9 cellular contexts compared by ENCODE assay signal in genomic region chr11:43736502-43737193, GRCh38. TPM values are rescaled to one million over a fixed set of nuclear protein-coding genes. Genes with fewer than 3 reads are reported as not detected.
DNase-seq lines count a peak whose midpoint lies in the region; ATAC-seq and TF ChIP-seq lines count a peak whose summit lies in the region.
"Had no signal": no experiment of that assay in that cellular context is flagged by ENCODE, and none has a peak within 500 bp of the region (broad histone marks: within the 10 kb centered on the region; RNA-seq: fewer than 3 reads in every experiment).

No MANE protein-coding gene starts in this region.

- peak overlapping the region; percentile 73 for H3K4me3 ChIP-seq in SK-N-MC
- no peak overlapping the region for H3K4me3 ChIP-seq in skeletal muscle cell (ENCODE audit: low read depth, low read length)

- no peak overlapping the region for H4K5ac ChIP-seq in H9 (ENCODE audit: insufficient read length, low read depth, low read length)

- no peak overlapping the region for H3K18ac ChIP-seq in H9 (ENCODE audit: insufficient read length, low read depth, low read length)

- H3K23ac ChIP-seq in H9 (ENCODE audit: insufficient read length, low read depth, low read length): no peak overlapping the region

- H3K27me3 Mint-ChIP-seq in H9 (ENCODE audit: low read depth): no peaks in the 10 kb centered on the region

- no peaks in the 10 kb centered on the region; a peak in 1 of 5 replicates for H3K9me3 Mint-ChIP-seq in H9

- TF ChIP-seq CTCF in H9 (conservative IDR thresholded peaks at IDR 0.05): no peak

- H3K4me3 Mint-ChIP-seq in H9: peak overlapping the region in 1 of 2 experiments; percentile 45; a peak in 1 of 5 replicates

- no peak overlapping the region for H3K4me2 ChIP-seq in H9 (ENCODE audit: insufficient read depth, insufficient read length, low read length)

- H4K91ac ChIP-seq in H9 (ENCODE audit: insufficient read length, low read depth, low read length): no peak overlapping the region

- no CpG with 5 or more reads among the region's 5 CpGs for WGBS in H9 (ENCODE audit: extremely low coverage, insufficient read length, low lambda C conversion rate)

- ATAC-seq in GM18870 (IDR thresholded peaks at IDR 0.05; ENCODE audit: unreplicated experiment) (no peak), HG02973 (IDR thresholded peaks at IDR 0.05; ENCODE audit: unreplicated experiment) (no peak)
- ATAC-seq: esophagus mucosa had no signal

- peaks cover 13% of the 10 kb centered on the region for H3K79me1 ChIP-seq in H9 (ENCODE audit: insufficient read depth, low read depth, low read length, poor library complexity, severe bottlenecking)

- H4K8ac ChIP-seq in H9 (replicated peaks; ENCODE audit: insufficient read length, low read depth, low read length): no peak overlapping the region

- no peak overlapping the region for H2AK5ac ChIP-seq in H9 (ENCODE audit: insufficient read length, low read length)

- peak overlapping the region; percentile 52 to 81 (median 66) for H3K27ac Mint-ChIP-seq in H9

- no peak overlapping the region for H3T11ph ChIP-seq in H9 (ENCODE audit: low read length)

- no peak overlapping the region for H2BK15ac ChIP-seq in H9 (ENCODE audit: low read depth, low read length)

- peaks cover 12 to 20% (median 14%) of the 10 kb centered on the region in 3 experiments; a peak in 6 of 7 replicates for H3K36me3 Mint-ChIP-seq in H9 (ENCODE audit: insufficient read depth in 1 of 3, low read depth in 3 of 3)

- H3K56ac ChIP-seq in H9 (ENCODE audit: insufficient read length, low read depth, low read length): no peak overlapping the region

- H4K20me1 ChIP-seq in H9 (ENCODE audit: control insufficient read depth, insufficient read depth, insufficient read length): no peaks in the 10 kb centered on the region

- no peak overlapping the region for H2BK12ac ChIP-seq in H9 (ENCODE audit: insufficient read length, low read depth, low read length)

- H2BK120ac ChIP-seq in H9 (ENCODE audit: low read depth, low read length, poor library complexity, severe bottlenecking): no peak overlapping the region

- DNase-seq in H9 (no peak), SK-N-MC (ENCODE audit: low read depth, low spot score) (peak; percentile 94), globus pallidus (ENCODE audit: low spot score) (peak; percentile 48), skeletal muscle cell (ENCODE audit: low read depth) (peak; percentile 85), DMS153 (lab: John Stamatoyannopoulos, UW) (no peak)
- DNase-seq in activated CD8-positive, alpha-beta memory T cell treated with anti-CD3 and anti-CD28 coated beads, Interleukin-2, amount 50 U/mL, for 48 hours: no peak

- no peak overlapping the region for H3K4ac ChIP-seq in H9 (ENCODE audit: low read depth, low read length)

- H3K23me2 ChIP-seq in H9 (ENCODE audit: insufficient read length, low read depth, low read length, poor library complexity, severe bottlenecking): no peaks in the 10 kb centered on the region

- no peaks in the 10 kb centered on the region for H3K27me3 ChIP-seq in H9 (ENCODE audit: insufficient read depth, low read length)

- H3K4me1 ChIP-seq in H9 (ENCODE audit: insufficient read depth, low read length): peaks cover 9% of the 10 kb centered on the region; the same call in 1 of the 2 replicates

- H3K4me1 Mint-ChIP-seq in H9: peaks cover 44% of the 10 kb centered on the region in 2 experiments

- peaks cover 31% of the 10 kb centered on the region; the same call in 1 of the 2 replicates for H3K79me2 ChIP-seq in H9 (ENCODE audit: insufficient read depth, low read length)

- H3K9me3 ChIP-seq in H9 (ENCODE audit: control insufficient read depth, low read depth, low read length) (no peaks in the 10 kb centered on the region), SK-N-MC (ENCODE audit: low read depth, low read length) (no peaks in the 10 kb centered on the region; the same call in 1 of the 2 replicates)

- H2BK5ac ChIP-seq in H9 (ENCODE audit: insufficient read length, low read length): no peak overlapping the region

- no peak overlapping the region for H3K27ac ChIP-seq in H9 (ENCODE audit: insufficient read length, low read depth, low read length)
- peak overlapping the region; percentile 99 for H3K27ac ChIP-seq in SK-N-MC

- H2BK20ac ChIP-seq in H9 (ENCODE audit: low read depth, low read length, poor library complexity, severe bottlenecking): no peak overlapping the region

- H2AFZ ChIP-seq in H9 (ENCODE audit: low read length): no peak overlapping the region

- H3K36me3 ChIP-seq in SK-N-MC (ENCODE audit: insufficient read depth, low read length): peaks cover 28% of the 10 kb centered on the region

- no peak overlapping the region for H3K14ac ChIP-seq in H9 (ENCODE audit: insufficient read depth, low read length)

- H3K9ac ChIP-seq in H9 (ENCODE audit: extremely low read depth, insufficient read length, low read length) (no peak overlapping the region), SK-N-MC (ENCODE audit: insufficient read length) (peak overlapping the region; percentile 86)

RNA-seq across cellular contexts. Expression of gene HSD17B12, which starts 56.1 kb away (rescaled TPM):
- 107 and 111 TPM in 2 replicates for total RNA-seq in H9 (2021)

Comparison
In these comparisons a context has a peak if more than half of its experiments do, and no peak if none do; other contexts are left out.
1. DNase-seq: peak in SK-N-MC (single experiment), globus pallidus (single experiment) and skeletal muscle cell (single experiment); none in H9 (single experiment), DMS153 (single experiment) and activated CD8-positive, alpha-beta memory T cell treated with anti-CD3 and anti-CD28 coated beads, Interleukin-2, amount 50 U/mL, for 48 hours (single experiment).